In the genomic region with DNA sequence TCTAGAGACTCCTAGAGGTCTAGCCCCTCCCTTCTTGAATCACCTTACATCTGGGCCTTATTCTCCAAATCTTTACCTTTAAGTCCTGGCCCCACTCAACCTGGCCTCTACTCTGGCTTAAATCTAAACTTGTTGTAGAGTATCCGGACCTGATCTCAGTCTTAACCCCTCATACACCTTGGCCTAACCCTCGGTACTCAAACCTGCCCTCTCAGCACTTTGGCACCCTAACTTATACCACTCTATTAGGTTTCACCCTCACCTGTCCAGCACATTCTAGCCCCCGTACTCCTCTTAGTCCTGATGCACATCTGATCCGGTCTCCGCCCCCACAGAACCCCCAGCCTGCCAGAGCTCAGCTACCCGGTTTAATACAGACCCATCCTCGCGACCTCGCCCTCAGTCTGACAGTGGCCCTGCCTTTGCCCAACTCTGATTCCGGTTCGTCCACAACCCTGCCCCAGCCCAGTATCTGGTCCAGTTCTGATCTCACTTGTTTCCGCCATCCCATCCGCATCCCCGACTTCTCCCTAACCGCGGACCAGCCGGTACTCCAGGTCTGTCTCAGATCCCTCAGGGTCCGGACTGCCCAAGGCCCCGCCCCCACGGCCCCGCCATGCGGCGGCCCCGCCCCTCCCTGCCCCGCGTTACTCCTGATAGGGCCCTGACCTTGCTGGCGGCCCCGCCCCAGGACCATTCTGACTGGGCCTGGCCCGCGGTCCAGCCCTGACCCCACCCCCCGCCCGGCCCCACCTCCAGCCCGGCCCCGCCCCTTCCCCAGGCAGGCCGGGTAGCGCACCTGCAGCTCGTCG, we compare ENCODE assay signal across 8 cellular contexts. TPM values are rescaled to one million over a fixed set of nuclear protein-coding genes. Genes with fewer than 3 reads are reported as not detected.
DNase-seq lines count a peak whose midpoint lies in the region; FAIRE-seq and TF ChIP-seq lines count a peak whose summit lies in the region.

No MANE protein-coding gene starts in this region.

- H3K4me1 ChIP-seq in HAP-1 (peaks cover 16% of the 10 kb centered on the region), neuron (ENCODE audit: insufficient read depth, low read length) (peaks cover 23% of the 10 kb centered on the region), stomach (peaks cover 12 to 29% (median 25%) of the 10 kb centered on the region in 4 donors)

- no peaks in the 10 kb centered on the region for H3K36me3 ChIP-seq in HAP-1 (replicated peaks)
- H3K36me3 ChIP-seq in SK-N-MC (ENCODE audit: insufficient read depth, low read length): no peaks in the 10 kb centered on the region
- H3K36me3 ChIP-seq in neuron (ENCODE audit: insufficient read depth, low read length): peaks cover under 1% of the 10 kb centered on the region
- H3K36me3 ChIP-seq in stomach: peaks cover 0 to 29% (median 11%) of the 10 kb centered on the region in 4 donors

- H3K4me3 ChIP-seq in HAP-1 (peak overlapping the region; percentile 60), SK-N-MC (peak overlapping the region; percentile 87), neuron (ENCODE audit: low read length) (peak overlapping the region; percentile 58), stomach (peak overlapping the region; percentile 86 to 96 (median 92))

- H3K27ac Mint-ChIP-seq in activated naive CD4-positive, alpha-beta T cell treated with anti-CD3 and anti-CD28 coated beads for 36 hours: no peak overlapping the region

- no peaks in the 10 kb centered on the region for H3K9me3 ChIP-seq in HAP-1
- H3K9me3 ChIP-seq in SK-N-MC (ENCODE audit: low read depth, low read length): no peaks in the 10 kb centered on the region
- H3K9me3 ChIP-seq in neuron (ENCODE audit: low read length): no peaks in the 10 kb centered on the region
- no peaks in the 10 kb centered on the region for H3K9me3 ChIP-seq in stomach

- no peaks in the 10 kb centered on the region for H3K36me3 Mint-ChIP-seq in activated naive CD4-positive, alpha-beta T cell treated with anti-CD3 and anti-CD28 coated beads for 36 hours (ENCODE audit: low read depth)

- intact Hi-C loops in activated naive CD4-positive, alpha-beta T cell treated with anti-CD3 and anti-CD28 coated beads for 36 hours (cut with micrococcal nuclease): loop anchor here (1.0 to 5.0 kb wide), 3 partner anchors 53 to 167 kb away; partner anchors contain the start of gene ZNF362
- intact Hi-C loops in stomach (cut with DNase I; ENCODE audit: low total_unique reads): no loop called here

- in situ Hi-C loops in HAP-1 (cut with MboI; ENCODE audit: low sequenced_read_pairs): no loop called here

- no peaks in the 10 kb centered on the region for H3K27me3 Mint-ChIP-seq in activated naive CD4-positive, alpha-beta T cell treated with anti-CD3 and anti-CD28 coated beads for 36 hours (ENCODE audit: low read depth)

- CTCF ChIA-PET in activated naive CD4-positive, alpha-beta T cell treated with anti-CD3 and anti-CD28 coated beads for 36 hours (lab: Charles Lee): interaction anchor here (0.9 to 1.1 kb wide), 2 partner anchors 53 to 247 kb away, joined by 3 to 4 read pairs; no protein-coding TSS in a partner anchor

- H3K9ac ChIP-seq in SK-N-MC (ENCODE audit: insufficient read length): no peak overlapping the region

- H3K27me3 ChIP-seq in HAP-1 (ENCODE audit: low read depth) (no peaks in the 10 kb centered on the region), neuron (ENCODE audit: insufficient read depth, low read length) (no peaks in the 10 kb centered on the region), stomach (no peaks in the 10 kb centered on the region)

- DNase-seq in DMS153 (lab: John Stamatoyannopoulos, UW) (peak; percentile 90), HAP-1 (ENCODE audit: low spot score in 2 of 2) (peak; percentile 89 to 96), NAMALWA (ENCODE audit: low spot score) (peak; percentile 91), SK-N-MC (ENCODE audit: low read depth, low spot score) (no peak), frontal cortex (ENCODE audit: low spot score in 2 of 2) (peak; percentile 93 to 94), stomach (peak; percentile 93)
- peak; percentile 73 for DNase-seq in activated naive CD4-positive, alpha-beta T cell treated with anti-CD3 and anti-CD28 coated beads for 36 hours

- peaks cover 10% of the 10 kb centered on the region for H3K4me1 Mint-ChIP-seq in activated naive CD4-positive, alpha-beta T cell treated with anti-CD3 and anti-CD28 coated beads for 36 hours (ENCODE audit: low read depth)

- TF ChIP-seq EP300 in stomach (IDR thresholded peaks at IDR 0.05): no peak

- no peaks in the 10 kb centered on the region for H3K9me3 Mint-ChIP-seq in activated naive CD4-positive, alpha-beta T cell treated with anti-CD3 and anti-CD28 coated beads for 36 hours

- H2AFZ ChIP-seq in neuron (ENCODE audit: low read depth, low read length): no peak overlapping the region

- no peak for TF ChIP-seq POLR2A in stomach (IDR thresholded peaks at IDR 0.05)

- H3K27ac ChIP-seq in SK-N-MC (no peak overlapping the region), stomach (peak overlapping the region; percentile 81 to 91 (median 86))

- no peak for TF ChIP-seq CTCF in stomach (IDR thresholded peaks at IDR 0.05)

- 10 to 16% (median 13%) methylated on average over 25 to 38 of the region's 38 CpGs for whole genome bisulfite sequencing in stomach, 5 donors

- no peak for FAIRE-seq in frontal cortex (lab: Jason Lieb, UNC)

- H3K4me3 Mint-ChIP-seq in activated naive CD4-positive, alpha-beta T cell treated with anti-CD3 and anti-CD28 coated beads for 36 hours: peak overlapping the region; percentile 86

RNA-seq across cellular contexts. Expression of gene TRIM62, which starts 1.4 kb away (rescaled TPM):
- 1 to 10 TPM; 1.5 TPM for total RNA-seq in activated naive CD4-positive, alpha-beta T cell treated with anti-CD3 and anti-CD28 coated beads for 36 hours
- total RNA-seq in frontal cortex (3.3 TPM), stomach (10 to 100 TPM in 2 of 5 donors, 1 to 10 TPM in 3; 2.0 to 18.1 (median 4.5) TPM)
- polyA plus RNA-seq in stomach: 1 to 10 TPM in 2 of 3 donors, under 1 TPM in 1; 0.76 to 3.2 (median 3.1) TPM
